ENCODE assay signal across 22 cellular contexts in the genomic region with DNA sequence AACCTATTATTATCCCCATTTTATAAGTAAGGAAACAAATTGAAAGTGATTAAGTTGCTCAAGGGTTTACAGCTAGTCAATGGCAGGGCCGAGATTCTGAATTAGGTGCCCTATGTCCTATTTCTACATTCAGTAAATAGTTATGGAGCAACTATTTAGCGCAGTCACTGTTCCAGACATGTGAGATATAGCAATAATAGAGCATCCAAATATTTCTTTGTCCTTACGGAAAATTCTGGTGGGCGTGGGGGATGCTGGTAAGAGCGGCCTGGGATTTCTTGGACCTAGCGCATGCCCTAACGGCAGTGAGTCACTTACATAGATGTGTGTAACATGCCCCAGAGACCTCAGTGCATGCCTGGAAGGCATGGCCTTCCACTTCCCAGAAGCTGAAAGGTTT. TPM values are rescaled to one million over a fixed set of nuclear protein-coding genes. Genes with fewer than 3 reads are reported as not detected.
A peak's percentile ranks its signal among the peaks of the same experiment; 100 is the strongest.
DNase-seq lines count a peak whose midpoint lies in the region; ATAC-seq and TF ChIP-seq lines count a peak whose summit lies in the region.
"Had no signal": no experiment of that assay in that cellular context is flagged by ENCODE, and none has a peak within 500 bp of the region (broad histone marks: within the 10 kb centered on the region; RNA-seq: fewer than 3 reads in every experiment).

No MANE protein-coding gene starts in this region.

- H4K20me1 ChIP-seq in hepatocyte (ENCODE audit: insufficient read depth, poor library complexity, severe bottlenecking) = peaks cover 4% of the 10 kb centered on the region

- no peaks in the 10 kb centered on the region for H3K9me3 ChIP-seq in hepatocyte (ENCODE audit: low read depth)
- no peaks in the 10 kb centered on the region for H3K9me3 ChIP-seq in tibial nerve
- H3K9me3 ChIP-seq: A549 had no signal

- no peak for TF ChIP-seq CTCF in hepatocyte (IDR thresholded peaks at IDR 0.05; ENCODE audit: poor library complexity)
- no peak for TF ChIP-seq CTCF in neural crest cell (conservative IDR thresholded peaks at IDR 0.05)
- TF ChIP-seq CTCF in tibial nerve (IDR thresholded peaks at IDR 0.05) = no peak
- TF ChIP-seq CTCF in HFFc6 (IDR thresholded peaks at IDR 0.05) = no peak

- ATAC-seq in HG03571 (IDR thresholded peaks at IDR 0.05; ENCODE audit: unreplicated experiment) = no peak
- ATAC-seq: A549 had no signal

- H3K4me3 ChIP-seq in hepatocyte = no peak overlapping the region
- no peak overlapping the region for H3K4me3 ChIP-seq in tibial nerve
- H3K4me3 ChIP-seq: A549 had no signal

- H3K9me2 ChIP-seq in hepatocyte (replicated peaks; ENCODE audit: insufficient read depth) = no peaks in the 10 kb centered on the region

- 83% methylated on average over 7 of the region's 7 CpGs for WGBS in hepatocyte (ENCODE audit: low lambda C conversion rate, missing lambda C conversion rate)
- 62 to 66% methylated on average over 7 of the region's 7 CpGs for WGBS in tibial nerve, 2 donors

- H3K4me3 Mint-ChIP-seq in neural crest cell (peak overlapping the region; percentile 92), HFFc6 (no peak overlapping the region)

- H3K9me3 Mint-ChIP-seq in neural crest cell = peaks cover 3% of the 10 kb centered on the region
- H3K9me3 Mint-ChIP-seq in HFFc6 = no peaks in the 10 kb centered on the region

- H3K27ac ChIP-seq in hepatocyte (peak overlapping the region; percentile 95), tibial nerve (peak overlapping the region in 3 of 4 donors; percentile 78 to 91 (median 91))
- H3K27ac ChIP-seq: A549 had no signal

- peak overlapping the region; percentile 100 for H3K4me2 ChIP-seq in hepatocyte
- H3K4me2 ChIP-seq: A549 had no signal

- H3K36me3 ChIP-seq in hepatocyte (replicated peaks; ENCODE audit: insufficient read depth, low read depth) (no peaks in the 10 kb centered on the region), tibial nerve (no peaks in the 10 kb centered on the region)

- H3K27me3 ChIP-seq in hepatocyte (no peaks in the 10 kb centered on the region), tibial nerve (no peaks in the 10 kb centered on the region)

- H3K79me2 ChIP-seq in hepatocyte = peaks cover 74% of the 10 kb centered on the region

- no peak overlapping the region for H3K27ac Mint-ChIP-seq in neural crest cell (ENCODE audit: unreplicated experiment)
- H3K27ac Mint-ChIP-seq in HFFc6 = no peak overlapping the region
- H3K27ac Mint-ChIP-seq: CD4-positive, CD25-positive, alpha-beta regulatory T cell had no signal

- H3K27me3 Mint-ChIP-seq in neural crest cell (ENCODE audit: low read depth) (peaks cover 6% of the 10 kb centered on the region), HFFc6 (ENCODE audit: insufficient read depth) (peaks cover 6% of the 10 kb centered on the region)
- H3K27me3 Mint-ChIP-seq: IgD-negative memory B cell had no signal

- peaks cover 36% of the 10 kb centered on the region for H3K36me3 Mint-ChIP-seq in neural crest cell (ENCODE audit: low read depth)
- H3K36me3 Mint-ChIP-seq in HFFc6 (ENCODE audit: low read depth) = peaks cover 8% of the 10 kb centered on the region; the same call in 1 of the 2 replicates
- H3K36me3 Mint-ChIP-seq: CD4-positive, CD25-positive, alpha-beta regulatory T cell had no signal

- peaks cover 82% of the 10 kb centered on the region for H3K4me1 Mint-ChIP-seq in neural crest cell
- H3K4me1 Mint-ChIP-seq in HFFc6 (ENCODE audit: low read depth) = peaks cover 42% of the 10 kb centered on the region

- no peak for TF ChIP-seq EP300 in tibial nerve (IDR thresholded peaks at IDR 0.05)

- H3K4me1 ChIP-seq in hepatocyte (ENCODE audit: insufficient read depth) (peaks cover 22% of the 10 kb centered on the region), tibial nerve (peaks cover 0 to 81% (median 34%) of the 10 kb centered on the region in 4 donors)

- DNase-seq in amniotic epithelial cell (ENCODE audit: low read depth) (peak; percentile 66), hepatocyte (ENCODE audit: low spot score) (no peak), neural crest cell (ENCODE audit: low read depth, low spot score) (no peak), tibial nerve (ENCODE audit: low spot score in 2 of 2) (no peak), HFFc6 (no peak), inferior parietal cortex (ENCODE audit: extremely low spot score) (no peak)
- DNase-seq: CD4-positive, CD25-positive, alpha-beta regulatory T cell; DMS 273 treated with DMSO at 0.1 percent for 48 hours; DMS79 treated with DMSO at 0.1 percent for 48 hours; H7; MV-4-11; NCI-H1105 treated with DMSO at 0.1 percent for 48 hours; NCI-H2081; NCI-H2171; NCI-H446; NCI-H526; RPMI8226; SHP77 had no signal

- no peak for TF ChIP-seq POLR2A in tibial nerve (IDR thresholded peaks at IDR 0.05)

- H2AFZ ChIP-seq in hepatocyte = no peak overlapping the region

RNA-seq across cellular contexts. Expression of gene DTX4, which starts 4.4 kb away (rescaled TPM):
- total RNA-seq in hepatocyte (26.2 and 27.5 TPM in 2 replicates), neural crest cell (129 and 139 TPM in 2 replicates), tibial nerve (10 to 100 TPM; 17.7 to 34.5 (median 25.8) TPM)
- 13.6 and 15.4 TPM in 2 replicates for polyA plus RNA-seq in hepatocyte
- 1 to 10 TPM; 3.2 to 4.6 (median 4.1) TPM for total RNA-seq in HFFc6 (2021; fragmentation: NEBNext Ultra II Directional; extraction: Animal tissue kit (Norgen Biotek cat#: 25700))

RNA-seq across cellular contexts. Expression of gene FAM111A, which starts 33.7 kb away (rescaled TPM):
- total RNA-seq in hepatocyte (36.8 and 43.2 TPM in 2 replicates), neural crest cell (23.4 and 25.8 TPM in 2 replicates), tibial nerve (10 to 100 TPM; 24.3 to 76.9 (median 40.3) TPM)
- 16.8 and 20.0 TPM in 2 replicates for polyA plus RNA-seq in hepatocyte
- total RNA-seq in HFFc6 (2021; fragmentation: NEBNext Ultra II Directional; extraction: Animal tissue kit (Norgen Biotek cat#: 25700)) = 10 to 100 TPM; 28.7 to 56.6 (median 46.7) TPM

RNA-seq across cellular contexts. Expression of gene MPEG1, which starts 36.4 kb away (rescaled TPM):
- 0.04 and 0.57 TPM in 2 replicates for total RNA-seq in hepatocyte
- not detected in 2 replicates for polyA plus RNA-seq in hepatocyte
- not detected in 2 replicates for total RNA-seq in neural crest cell
- total RNA-seq in tibial nerve = 10 to 100 TPM in 1 of 4 donors, 1 to 10 TPM in 3; 7.0 to 12.3 (median 9.6) TPM
- total RNA-seq in HFFc6 (2021; fragmentation: NEBNext Ultra II Directional; extraction: Animal tissue kit (Norgen Biotek cat#: 25700)) = not detected
- total RNA-seq: H7 had no signal
- polyA plus RNA-seq: A549, BJ had no signal
